Comparison of ENCODE assay signal across 9 cellular contexts in genomic region chrX:24619647-24620046, GRCh38.
A peak's percentile ranks its signal among the peaks of the same experiment; 100 is the strongest.
DNase-seq lines count a peak whose midpoint lies in the region; ATAC-seq and TF ChIP-seq lines count a peak whose summit lies in the region.
"Had no signal": no experiment of that assay in that cellular context is flagged by ENCODE, and none has a peak within 500 bp of the region (broad histone marks: within the 10 kb centered on the region; RNA-seq: fewer than 3 reads in every experiment).

No MANE protein-coding gene starts in this region.

- no peaks in the 10 kb centered on the region for H3K27me3 ChIP-seq in brain microvascular endothelial cell (replicated peaks)

- in situ Hi-C loops in brain microvascular endothelial cell (cut with HindIII; ENCODE audit: low pct_ligation_motif_present, low sequenced_read_pairs) = no loop called here

- H3K27ac ChIP-seq in brain microvascular endothelial cell = no peak overlapping the region

- no peak for TF ChIP-seq CTCF in brain microvascular endothelial cell (IDR thresholded peaks at IDR 0.05; ENCODE audit: low read depth, low read length, missing control alignments)

- H3K36me3 ChIP-seq in brain microvascular endothelial cell (replicated peaks) = no peaks in the 10 kb centered on the region

- ATAC-seq in HG03432 (IDR thresholded peaks at IDR 0.05; ENCODE audit: unreplicated experiment) = no peak
- ATAC-seq: stimulated activated naive B cell treated with anti-CD40 and anti-IgM and Interleukin-4, amounts not matched to agents 10 μg/mL and 1 μg/mL and 100 μg/mL, for 72 hours had no signal

- no peak overlapping the region for H3K4me3 ChIP-seq in brain microvascular endothelial cell (ENCODE audit: low read depth, low read length)

- DNase-seq in DMS53 treated with DMSO at 0.1 percent for 48 hours (lab: John Stamatoyannopoulos, UW; ENCODE audit: unreplicated experiment) (peak; percentile 11), NCI-H1105 (lab: John Stamatoyannopoulos, UW) (peak; percentile 20), brain microvascular endothelial cell (peak; percentile 30), nucleus accumbens (lab: John Stamatoyannopoulos, UW) (peak in 41 of 56 donors; percentile 0 to 53 (median 5)), CD1c-positive myeloid dendritic cell (ENCODE audit: extremely low spot score) (no peak), T-helper 9 cell (no peak)
- no peak for DNase-seq in stimulated activated CD4-positive, alpha-beta T cell treated with anti-CD3 and anti-CD28 coated beads, Interleukin-4, amount 100 ng/mL, for 1 hour
- DNase-seq: stimulated activated naive B cell treated with anti-CD40 and anti-IgM and Interleukin-4, amounts not matched to agents 10 μg/mL and 1 μg/mL and 100 μg/mL, for 72 hours had no signal

Comparison
In these comparisons a context has a peak if more than half of its experiments do, and no peak if none do; other contexts are left out.
1. DNase-seq: peak in DMS53 treated with DMSO at 0.1 percent for 48 hours (single experiment), NCI-H1105 (single experiment), brain microvascular endothelial cell (single experiment) and nucleus accumbens (41 of 56); none in stimulated activated CD4-positive, alpha-beta T cell treated with anti-CD3 and anti-CD28 coated beads, Interleukin-4, amount 100 ng/mL, for 1 hour (single experiment), CD1c-positive myeloid dendritic cell (single experiment) and T-helper 9 cell (single experiment).